Comparison of ENCODE assay signal across 1 cellular context in genomic region chr10:69181433-69181832, GRCh38.
TF ChIP-seq lines count a peak whose summit lies in the region.

No MANE protein-coding gene starts in this region.

TF ChIP-seq in GM12878, 131 proteins besides CTCF, POLR2A, EP300 and RAD21:
- TF ChIP-seq HSF1 (IDR thresholded peaks at IDR 0.05; ENCODE audit: low read depth, low read length) (no peak), NFYA (IDR thresholded peaks at IDR 0.05; ENCODE audit: borderline replicate concordance, low read depth, low read length) (no peak), ATF3 (IDR thresholded peaks at IDR 0.05; ENCODE audit: borderline replicate concordance, extremely low read depth, low read depth, low read length) (no peak), IKZF1 (conservative IDR thresholded peaks at IDR 0.05) (no peak), STAT3 (IDR thresholded peaks at IDR 0.05; ENCODE audit: low read depth, low read length) (no peak), CHD4 (IDR thresholded peaks at IDR 0.05) (no peak), NFXL1 (IDR thresholded peaks at IDR 0.05; ENCODE audit: borderline replicate concordance) (no peak), FOS (IDR thresholded peaks at IDR 0.05; ENCODE audit: borderline replicate concordance, extremely low read depth, insufficient read length) (no peak), ZSCAN29 (IDR thresholded peaks at IDR 0.05) (no peak), PAX5 (IDR thresholded peaks at IDR 0.05; ENCODE audit: borderline replicate concordance, low read depth, low read length) (no peak), RB1 (IDR thresholded peaks at IDR 0.05; ENCODE audit: borderline replicate concordance) (no peak), ZNF622 (IDR thresholded peaks at IDR 0.05) (no peak), FOXK2 (IDR thresholded peaks at IDR 0.05) (no peak), IKZF2 (IDR thresholded peaks at IDR 0.05) (no peak)
- TF ChIP-seq, protein P1, sequence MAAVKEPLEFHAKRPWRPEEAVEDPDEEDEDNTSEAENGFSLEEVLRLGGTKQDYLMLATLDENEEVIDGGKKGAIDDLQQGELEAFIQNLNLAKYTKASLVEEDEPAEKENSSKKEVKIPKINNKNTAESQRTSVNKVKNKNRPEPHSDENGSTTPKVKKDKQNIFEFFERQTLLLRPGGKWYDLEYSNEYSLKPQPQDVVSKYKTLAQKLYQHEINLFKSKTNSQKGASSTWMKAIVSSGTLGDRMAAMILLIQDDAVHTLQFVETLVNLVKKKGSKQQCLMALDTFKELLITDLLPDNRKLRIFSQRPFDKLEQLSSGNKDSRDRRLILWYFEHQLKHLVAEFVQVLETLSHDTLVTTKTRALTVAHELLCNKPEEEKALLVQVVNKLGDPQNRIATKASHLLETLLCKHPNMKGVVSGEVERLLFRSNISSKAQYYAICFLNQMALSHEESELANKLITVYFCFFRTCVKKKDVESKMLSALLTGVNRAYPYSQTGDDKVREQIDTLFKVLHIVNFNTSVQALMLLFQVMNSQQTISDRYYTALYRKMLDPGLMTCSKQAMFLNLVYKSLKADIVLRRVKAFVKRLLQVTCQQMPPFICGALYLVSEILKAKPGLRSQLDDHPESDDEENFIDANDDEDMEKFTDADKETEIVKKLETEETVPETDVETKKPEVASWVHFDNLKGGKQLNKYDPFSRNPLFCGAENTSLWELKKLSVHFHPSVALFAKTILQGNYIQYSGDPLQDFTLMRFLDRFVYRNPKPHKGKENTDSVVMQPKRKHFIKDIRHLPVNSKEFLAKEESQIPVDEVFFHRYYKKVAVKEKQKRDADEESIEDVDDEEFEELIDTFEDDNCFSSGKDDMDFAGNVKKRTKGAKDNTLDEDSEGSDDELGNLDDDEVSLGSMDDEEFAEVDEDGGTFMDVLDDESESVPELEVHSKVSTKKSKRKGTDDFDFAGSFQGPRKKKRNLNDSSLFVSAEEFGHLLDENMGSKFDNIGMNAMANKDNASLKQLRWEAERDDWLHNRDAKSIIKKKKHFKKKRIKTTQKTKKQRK (IDR thresholded peaks at IDR 0.05; ENCODE audit: low read depth, low read length), result no peak
